9 cellular contexts compared by ENCODE assay signal in genomic region chr15:75620043-75620775, GRCh38. TPM values are rescaled to one million over a fixed set of nuclear protein-coding genes. Genes with fewer than 3 reads are reported as not detected.
DNase-seq lines count a peak whose midpoint lies in the region; FAIRE-seq and TF ChIP-seq lines count a peak whose summit lies in the region.
"Had no signal": no experiment of that assay in that cellular context is flagged by ENCODE, and none has a peak within 500 bp of the region (broad histone marks: within the 10 kb centered on the region; RNA-seq: fewer than 3 reads in every experiment).

No MANE protein-coding gene starts in this region.

- H3K4me3 ChIP-seq in fibroblast of the aortic adventitia (ENCODE audit: low read depth, low read length), result peak overlapping the region; percentile 56
- H3K4me3 ChIP-seq in skeletal muscle satellite cell (ENCODE audit: low read length), result peak overlapping the region; percentile 59

- H3K4me2 ChIP-seq in skeletal muscle satellite cell (ENCODE audit: low read length), result peak overlapping the region; percentile 80

- no peak for FAIRE-seq in GM19239 (lab: Jason Lieb, UNC)
- FAIRE-seq: HTR-8/SVneo had no signal

- no peak for TF ChIP-seq CTCF in fibroblast of the aortic adventitia (IDR thresholded peaks at IDR 0.05; ENCODE audit: insufficient read depth, low read length)
- TF ChIP-seq CTCF in GM10266 (IDR thresholded peaks at IDR 0.05; ENCODE audit: control insufficient read depth, insufficient read depth, low read depth, missing control alignments), result no peak

- H3K36me3 ChIP-seq in skeletal muscle satellite cell (ENCODE audit: insufficient read depth, low read length), result peaks cover 42% of the 10 kb centered on the region

- peaks cover 18% of the 10 kb centered on the region for H3K4me1 ChIP-seq in skeletal muscle satellite cell (ENCODE audit: control insufficient read depth, insufficient read depth, low read length)

- H3K9ac ChIP-seq in skeletal muscle satellite cell (ENCODE audit: low read depth, low read length), result peak overlapping the region; percentile 75

- peak; percentile 68 for DNase-seq in GM04503 (ENCODE audit: low read depth)
- peak; percentile 36 for DNase-seq in UCSD-AML1 (lab: John Stamatoyannopoulos, UW; ENCODE audit: unreplicated experiment)
- DNase-seq in fibroblast of the aortic adventitia (ENCODE audit: low read depth), result peak; percentile 95
- DNase-seq in mucosa of gallbladder (ENCODE audit: low spot score), result no peak
- DNase-seq in GM10266 (ENCODE audit: extremely low spot score), result no peak
- DNase-seq in cortex of kidney (lab: John Stamatoyannopoulos, UW), result no peak
- no peak for DNase-seq in GM19239 (ENCODE audit: insufficient read length, low spot score)

- H3K9me3 ChIP-seq in skeletal muscle satellite cell (replicated peaks; ENCODE audit: low read length), result no peaks in the 10 kb centered on the region

- H3K27me3 ChIP-seq in skeletal muscle satellite cell (ENCODE audit: control insufficient read depth, insufficient read depth, low read length), result no peaks in the 10 kb centered on the region

RNA-seq across cellular contexts. Expression of gene SNUPN, which starts 5.3 kb away (rescaled TPM):
- total RNA-seq in fibroblast of the aortic adventitia (ENCODE audit: low replicate concordance) (41.5 and 43.3 TPM in 2 replicates), mucosa of gallbladder (23.3 TPM)
- 25.6 and 27.1 TPM in 2 replicates for total RNA-seq in skeletal muscle satellite cell (2012; rRNA removed)

RNA-seq across cellular contexts. Expression of gene IMP3, which starts 19.8 kb away (rescaled TPM):
- total RNA-seq in fibroblast of the aortic adventitia (ENCODE audit: low replicate concordance) (81.7 and 82.1 TPM in 2 replicates), mucosa of gallbladder (66.3 TPM)
- 130 and 165 TPM in 2 replicates for total RNA-seq in skeletal muscle satellite cell (2012; rRNA removed)

RNA-seq across cellular contexts. Expression of gene SNX33, which starts 27.5 kb away (rescaled TPM):
- 27.8 and 35.2 TPM in 2 replicates for total RNA-seq in fibroblast of the aortic adventitia (ENCODE audit: low replicate concordance)
- total RNA-seq in skeletal muscle satellite cell (2012; rRNA removed), result 15.2 and 16.8 TPM in 2 replicates
- total RNA-seq in mucosa of gallbladder, result 51.3 TPM

RNA-seq across cellular contexts. Expression of gene PTPN9, which starts 41.1 kb away (rescaled TPM):
- total RNA-seq in fibroblast of the aortic adventitia (ENCODE audit: low replicate concordance) (14.4 and 24.0 TPM in 2 replicates), mucosa of gallbladder (35.4 TPM)
- total RNA-seq in skeletal muscle satellite cell (2012; rRNA removed), result 13.9 and 20.8 TPM in 2 replicates

Comparison
In these comparisons a context has a peak if more than half of its experiments do, and no peak if none do; other contexts are left out.
1. DNase-seq: peak in GM04503 (single experiment), UCSD-AML1 (single experiment) and fibroblast of the aortic adventitia (single experiment); none in mucosa of gallbladder (single experiment), GM10266 (single experiment), cortex of kidney (single experiment) and GM19239 (single experiment).